Comparison of ENCODE assay signal across 32 cellular contexts in genomic region chr18:29185801-29186200, GRCh38.
"Had no signal": no experiment of that assay in that cellular context is flagged by ENCODE, and none has a peak within 500 bp of the region (broad histone marks: within the 10 kb centered on the region; RNA-seq: fewer than 3 reads in every experiment).

No MANE protein-coding gene starts in this region.

- H3K4me3 Mint-ChIP-seq: activated B cell treated with CpG ODN at 0.5 μM for 24 hours; activated CD8-positive, alpha-beta T cell treated with anti-CD3 and anti-CD28 coated beads for 36 hours; activated naive CD4-positive, alpha-beta T cell treated with anti-CD3 and anti-CD28 coated beads, Interleukin-2, amount 50 U/mL, for 24 hours; activated naive CD8-positive, alpha-beta T cell treated with anti-CD3 and anti-CD28 coated beads, Interleukin-2, amount 10 ng/mL, durations not matched to agents 7 days and 5 days; activated T-cell treated with anti-CD3 and anti-CD28 coated beads, Interleukin-2, amount 50 U/mL, for 4 hours; activated T-helper 17 cell treated with anti-CD3 and anti-CD28 coated beads, Interleukin-2, amount 50 U/mL, for 72 hours; brain; T-helper 17 cell; T-helper 2 cell treated with Interferon-gamma antibody and Interleukin-4, amounts not matched to agents 5 μg/mL and 100 μg/mL, for 36 hours had no signal

- H3K4me1 Mint-ChIP-seq: activated B cell treated with CpG ODN at 0.5 μM for 24 hours; activated naive CD4-positive, alpha-beta T cell treated with anti-CD3 and anti-CD28 coated beads, Interleukin-2, amount 50 U/mL, for 24 hours; activated naive CD8-positive, alpha-beta T cell treated with anti-CD3 and anti-CD28 coated beads, Interleukin-2, amount 10 ng/mL, durations not matched to agents 7 days and 5 days; activated T-helper 17 cell treated with anti-CD3 and anti-CD28 coated beads, Interleukin-2, amount 50 U/mL, for 72 hours; T-helper 17 cell had no signal

- H3K4me3 ChIP-seq: ascending aorta, breast epithelium, cardiac muscle cell, colonic mucosa, esophagus muscularis mucosa, gastroesophageal sphincter had no signal

- DNase-seq: activated B cell treated with CpG ODN at 0.5 μM for 24 hours; activated CD4-positive, alpha-beta T cell treated with anti-CD3 and anti-CD28 coated beads for 48 hours; activated CD4-positive, alpha-beta T cell treated with anti-CD3 and anti-CD28 coated beads, Interleukin-2, amount 50 U/mL, for 1 hour; activated CD4-positive, alpha-beta T cell treated with anti-CD3 and anti-CD28 coated beads, Interleukin-2, amount 50 U/mL, for 48 hours; activated CD8-positive, alpha-beta memory T cell treated with anti-CD3 and anti-CD28 coated beads for 24 hours; activated CD8-positive, alpha-beta T cell treated with anti-CD3 and anti-CD28 coated beads for 36 hours; activated effector memory CD4-positive, alpha-beta T cell treated with Interleukin-2 at 50 U/mL for 16 hours; activated gamma-delta T cell treated with Interleukin-2 at 50 U/mL for 16 hours; activated naive CD4-positive, alpha-beta T cell treated with Interleukin-2 at 50 U/mL for 16 hours; activated naive CD8-positive, alpha-beta T cell treated with anti-CD3 and anti-CD28 coated beads, Interleukin-2, amount 10 ng/mL, durations not matched to agents 7 days and 5 days; activated T-cell treated with anti-CD3 and anti-CD28 coated beads, Interleukin-2, amount 50 U/mL, for 4 hours; central memory CD4-positive, alpha-beta T cell; cerebellar nuclear complex; colonic mucosa; effector memory CD4-positive, alpha-beta T cell; erythroblast; foreskin melanocyte; SW 1271; T-helper 1 cell; T-helper 17 cell; T1000; WERI-Rb-1 had no signal

- H3K4me1 ChIP-seq: breast epithelium, colonic mucosa, gastroesophageal sphincter had no signal

- H3K36me3 ChIP-seq: ascending aorta, breast epithelium, cardiac muscle cell, colonic mucosa, esophagus muscularis mucosa, gastroesophageal sphincter, WERI-Rb-1 had no signal

- H3K36me3 Mint-ChIP-seq: activated naive CD4-positive, alpha-beta T cell treated with anti-CD3 and anti-CD28 coated beads, Interleukin-2, amount 50 U/mL, for 24 hours; activated naive CD8-positive, alpha-beta T cell treated with anti-CD3 and anti-CD28 coated beads, Interleukin-2, amount 10 ng/mL, durations not matched to agents 7 days and 5 days; brain had no signal

- H3K27me3 Mint-ChIP-seq: activated B cell treated with CpG ODN at 0.5 μM for 24 hours; activated CD8-positive, alpha-beta T cell treated with anti-CD3 and anti-CD28 coated beads for 36 hours; activated naive CD4-positive, alpha-beta T cell treated with anti-CD3 and anti-CD28 coated beads, Interleukin-2, amount 50 U/mL, for 24 hours; activated naive CD8-positive, alpha-beta T cell treated with anti-CD3 and anti-CD28 coated beads, Interleukin-2, amount 10 ng/mL, durations not matched to agents 7 days and 5 days; activated T-helper 17 cell treated with anti-CD3 and anti-CD28 coated beads, Interleukin-2, amount 50 U/mL, for 72 hours; brain; T-helper 17 cell had no signal

- H3K27me3 ChIP-seq: ascending aorta, breast epithelium, cardiac muscle cell, colonic mucosa, esophagus muscularis mucosa, gastroesophageal sphincter had no signal

- ATAC-seq: activated CD4-positive, CD25-positive, alpha-beta regulatory T cell treated with anti-CD3 and anti-CD28 coated beads, Interleukin-2, amount 50 U/mL, for 24 hours; activated CD8-positive, alpha-beta T cell treated with anti-CD3 and anti-CD28 coated beads for 36 hours; activated T-cell treated with anti-CD3 and anti-CD28 coated beads, Interleukin-2, amount 50 U/mL, for 4 hours; activated T-helper 17 cell treated with anti-CD3 and anti-CD28 coated beads, Interleukin-2, amount 50 U/mL, for 72 hours; gastroesophageal sphincter; T-helper 17 cell had no signal

- H3K9me3 Mint-ChIP-seq: activated naive CD4-positive, alpha-beta T cell treated with anti-CD3 and anti-CD28 coated beads, Interleukin-2, amount 50 U/mL, for 24 hours; brain had no signal

- H3K27ac ChIP-seq: ascending aorta, breast epithelium, cardiac muscle cell, colonic mucosa, esophagus muscularis mucosa, gastroesophageal sphincter, WERI-Rb-1 had no signal

- H3K9me3 ChIP-seq: ascending aorta, breast epithelium, colonic mucosa, esophagus muscularis mucosa, gastroesophageal sphincter had no signal

- H3K27ac Mint-ChIP-seq: activated B cell treated with CpG ODN at 0.5 μM for 24 hours; activated CD8-positive, alpha-beta T cell treated with anti-CD3 and anti-CD28 coated beads for 36 hours; activated naive CD4-positive, alpha-beta T cell treated with anti-CD3 and anti-CD28 coated beads, Interleukin-2, amount 50 U/mL, for 24 hours; activated naive CD8-positive, alpha-beta T cell treated with anti-CD3 and anti-CD28 coated beads, Interleukin-2, amount 10 ng/mL, durations not matched to agents 7 days and 5 days; activated T-helper 17 cell treated with anti-CD3 and anti-CD28 coated beads, Interleukin-2, amount 50 U/mL, for 72 hours; T-helper 17 cell; T-helper 2 cell treated with Interferon-gamma antibody and Interleukin-4, amounts not matched to agents 5 μg/mL and 100 μg/mL, for 36 hours had no signal
